34 cellular contexts compared by ENCODE assay signal in genomic region chr21:29854795-29855194, GRCh38.
"Had no signal": no experiment of that assay in that cellular context is flagged by ENCODE, and none has a peak within 500 bp of the region (broad histone marks: within the 10 kb centered on the region; RNA-seq: fewer than 3 reads in every experiment).

No MANE protein-coding gene starts in this region.

- H3K27ac ChIP-seq: adrenal gland, body of pancreas, brain microvascular endothelial cell, breast epithelium, VCaP had no signal

- ATAC-seq: activated CD8-positive, alpha-beta T cell treated with anti-CD3 and anti-CD28 coated beads for 36 hours; activated naive CD4-positive, alpha-beta T cell treated with anti-CD3 and anti-CD28 coated beads, Interleukin-2, amount 50 U/mL, for 72 hours; activated T-cell treated with anti-CD3 and anti-CD28 coated beads, Interleukin-2, amount 50 U/mL, for 4 hours; activated T-cell treated with anti-CD3 and anti-CD28 coated beads, Interleukin-2, amount 50 U/mL, for 72 hours; activated T-helper 17 cell treated with anti-CD3 and anti-CD28 coated beads, Interleukin-2, amount 50 U/mL, for 72 hours; body of pancreas had no signal

- H3K27me3 ChIP-seq: adrenal gland, body of pancreas, brain microvascular endothelial cell, breast epithelium had no signal

- H3K4me3 ChIP-seq: adrenal gland, body of pancreas, breast epithelium had no signal

- FAIRE-seq: astrocyte, TTC549 had no signal

- DNase-seq: activated B cell treated with CpG ODN at 0.5 μM for 24 hours; activated CD4-positive, alpha-beta memory T cell treated with anti-CD3 and anti-CD28 coated beads for 36 hours; activated CD4-positive, alpha-beta T cell treated with anti-CD3 and anti-CD28 coated beads for 4 hours; activated CD4-positive, alpha-beta T cell treated with anti-CD3 and anti-CD28 coated beads, Interleukin-2, amount 10 ng/mL, durations not matched to agents 24 days and 14 days; activated CD4-positive, alpha-beta T cell treated with anti-CD3 and anti-CD28 coated beads, Interleukin-2, amount 50 U/mL, for 1 hour; activated CD4-positive, alpha-beta T cell treated with anti-CD3 and anti-CD28 coated beads, Interleukin-2, amount 50 U/mL, for 4 hours; activated CD4-positive, CD25-positive, alpha-beta regulatory T cell treated with anti-CD3 and anti-CD28 coated beads, Interleukin-2, amount 50 U/mL, for 72 hours; activated CD8-positive, alpha-beta memory T cell treated with anti-CD3 and anti-CD28 coated beads, Interleukin-2, amount 50 U/mL, for 4 hours; activated CD8-positive, alpha-beta T cell treated with anti-CD3 and anti-CD28 coated beads for 36 hours; activated effector memory CD4-positive, alpha-beta T cell treated with anti-CD3 and anti-CD28 coated beads, Interleukin-2, amount 50 U/mL, for 16 hours; activated gamma-delta T cell treated with Interleukin-2 at 50 U/mL for 16 hours; activated naive CD4-positive, alpha-beta T cell; activated naive CD4-positive, alpha-beta T cell treated with anti-CD3 and anti-CD28 coated beads for 36 hours; activated naive CD4-positive, alpha-beta T cell treated with anti-CD3 and anti-CD28 coated beads, Interleukin-2, amount 50 U/mL, for 16 hours; activated naive CD8-positive, alpha-beta T cell treated with anti-CD3 and anti-CD28 coated beads for 36 hours; activated T-cell treated with anti-CD3 and anti-CD28 coated beads for 4 hours; activated T-cell treated with anti-CD3 and anti-CD28 coated beads, Interleukin-2, amount 50 U/mL, for 1 hour; activated T-cell treated with anti-CD3 and anti-CD28 coated beads, Interleukin-2, amount 50 U/mL, for 4 hours; activated T-cell treated with anti-CD3 and anti-CD28 coated beads, Interleukin-2, amount 50 U/mL, for 72 hours; adrenal gland; amniotic stem cell; aorta; body of pancreas; brain microvascular endothelial cell; central memory CD4-positive, alpha-beta T cell; T-helper 1 cell; T-helper 2 cell; T-helper 9 cell had no signal

- H3K9me3 ChIP-seq: adrenal gland, body of pancreas, breast epithelium had no signal

- H3K4me1 ChIP-seq: adrenal gland, body of pancreas, breast epithelium had no signal

- H3K36me3 ChIP-seq: adrenal gland, brain microvascular endothelial cell, breast epithelium had no signal
